In the genomic region with DNA sequence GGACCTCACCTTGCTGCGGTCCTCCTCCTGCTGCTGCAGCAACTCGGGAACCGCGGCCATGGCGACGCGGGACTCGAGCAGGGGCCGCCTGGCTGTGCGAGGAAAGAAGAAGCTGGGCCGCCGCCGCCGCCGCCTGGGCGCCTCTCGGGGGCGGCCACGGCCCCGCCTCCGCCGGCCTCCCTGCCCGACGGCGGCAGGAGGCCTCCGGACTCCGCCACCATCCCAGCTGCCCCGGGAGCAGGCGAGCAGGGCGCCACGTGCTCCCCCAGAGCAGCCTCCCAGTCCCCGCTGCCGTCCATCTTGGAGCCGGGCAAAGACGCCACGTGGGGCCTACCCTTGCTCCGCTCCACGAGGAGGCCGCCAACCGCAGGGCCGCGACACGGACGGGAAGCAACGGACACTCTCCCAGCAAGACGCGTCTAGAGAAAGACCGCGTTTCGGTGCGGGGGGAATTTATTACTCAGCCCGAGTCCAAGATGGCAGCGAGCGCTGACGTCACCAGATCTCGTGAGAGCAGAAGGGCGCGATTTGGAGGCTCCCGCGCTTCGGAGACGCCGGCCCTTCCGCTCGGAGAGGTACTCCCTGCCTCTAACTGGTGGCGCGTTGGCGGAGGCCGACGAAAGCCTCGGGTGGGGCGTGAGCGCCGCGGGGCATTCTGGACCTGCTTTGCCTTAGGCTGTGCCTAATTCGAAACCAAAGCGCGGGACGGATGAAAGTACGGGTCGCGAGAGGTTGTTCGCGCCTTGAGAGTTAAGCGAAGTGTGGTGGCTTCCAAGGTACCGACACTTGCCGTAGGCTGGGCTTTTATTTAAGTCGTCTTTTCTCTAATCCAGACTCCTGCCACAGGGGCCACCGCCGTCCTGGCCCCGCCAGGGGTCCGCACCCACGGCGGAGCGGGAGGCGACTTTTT, we compare ENCODE assay signal across 1 cellular context.
TF ChIP-seq lines count a peak whose summit lies in the region.

A gene with protein sequence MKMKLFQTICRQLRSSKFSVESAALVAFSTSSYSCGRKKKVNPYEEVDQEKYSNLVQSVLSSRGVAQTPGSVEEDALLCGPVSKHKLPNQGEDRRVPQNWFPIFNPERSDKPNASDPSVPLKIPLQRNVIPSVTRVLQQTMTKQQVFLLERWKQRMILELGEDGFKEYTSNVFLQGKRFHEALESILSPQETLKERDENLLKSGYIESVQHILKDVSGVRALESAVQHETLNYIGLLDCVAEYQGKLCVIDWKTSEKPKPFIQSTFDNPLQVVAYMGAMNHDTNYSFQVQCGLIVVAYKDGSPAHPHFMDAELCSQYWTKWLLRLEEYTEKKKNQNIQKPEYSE (plus strand): TSS at position 653 of the 910 bp plus-strand sequence. CDS start 842 bp downstream, outside the sequence.
A gene (minus strand): TSS at position 429 of the 910 bp plus-strand sequence. CDS start 369 bp downstream, at position 60.

TF ChIP-seq in HepG2, 621 proteins besides CTCF, POLR2A, EP300 and RAD21 (continued from another document and continues in another):
- TF ChIP-seq, protein P1, sequence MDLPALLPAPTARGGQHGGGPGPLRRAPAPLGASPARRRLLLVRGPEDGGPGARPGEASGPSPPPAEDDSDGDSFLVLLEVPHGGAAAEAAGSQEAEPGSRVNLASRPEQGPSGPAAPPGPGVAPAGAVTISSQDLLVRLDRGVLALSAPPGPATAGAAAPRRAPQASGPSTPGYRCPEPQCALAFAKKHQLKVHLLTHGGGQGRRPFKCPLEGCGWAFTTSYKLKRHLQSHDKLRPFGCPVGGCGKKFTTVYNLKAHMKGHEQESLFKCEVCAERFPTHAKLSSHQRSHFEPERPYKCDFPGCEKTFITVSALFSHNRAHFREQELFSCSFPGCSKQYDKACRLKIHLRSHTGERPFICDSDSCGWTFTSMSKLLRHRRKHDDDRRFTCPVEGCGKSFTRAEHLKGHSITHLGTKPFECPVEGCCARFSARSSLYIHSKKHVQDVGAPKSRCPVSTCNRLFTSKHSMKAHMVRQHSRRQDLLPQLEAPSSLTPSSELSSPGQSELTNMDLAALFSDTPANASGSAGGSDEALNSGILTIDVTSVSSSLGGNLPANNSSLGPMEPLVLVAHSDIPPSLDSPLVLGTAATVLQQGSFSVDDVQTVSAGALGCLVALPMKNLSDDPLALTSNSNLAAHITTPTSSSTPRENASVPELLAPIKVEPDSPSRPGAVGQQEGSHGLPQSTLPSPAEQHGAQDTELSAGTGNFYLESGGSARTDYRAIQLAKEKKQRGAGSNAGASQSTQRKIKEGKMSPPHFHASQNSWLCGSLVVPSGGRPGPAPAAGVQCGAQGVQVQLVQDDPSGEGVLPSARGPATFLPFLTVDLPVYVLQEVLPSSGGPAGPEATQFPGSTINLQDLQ (CRISPR knock-in tag; IDR thresholded peaks at IDR 0.05), result peak; percentile 94
- TF ChIP-seq RFXANK (CRISPR knock-in tag; IDR thresholded peaks at IDR 0.05), result no peak
- TF ChIP-seq CBFB (CRISPR knock-in tag; IDR thresholded peaks at IDR 0.05), result peak; percentile 98
- peak; percentile 99 for TF ChIP-seq POGZ (CRISPR knock-in tag; IDR thresholded peaks at IDR 0.05)
- TF ChIP-seq, protein P2, sequence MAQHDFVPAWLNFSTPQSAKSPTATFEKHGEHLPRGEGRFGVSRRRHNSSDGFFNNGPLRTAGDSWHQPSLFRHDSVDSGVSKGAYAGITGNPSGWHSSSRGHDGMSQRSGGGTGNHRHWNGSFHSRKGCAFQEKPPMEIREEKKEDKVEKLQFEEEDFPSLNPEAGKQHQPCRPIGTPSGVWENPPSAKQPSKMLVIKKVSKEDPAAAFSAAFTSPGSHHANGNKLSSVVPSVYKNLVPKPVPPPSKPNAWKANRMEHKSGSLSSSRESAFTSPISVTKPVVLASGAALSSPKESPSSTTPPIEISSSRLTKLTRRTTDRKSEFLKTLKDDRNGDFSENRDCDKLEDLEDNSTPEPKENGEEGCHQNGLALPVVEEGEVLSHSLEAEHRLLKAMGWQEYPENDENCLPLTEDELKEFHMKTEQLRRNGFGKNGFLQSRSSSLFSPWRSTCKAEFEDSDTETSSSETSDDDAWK (CRISPR knock-in tag; IDR thresholded peaks at IDR 0.05), result no peak
- TF ChIP-seq MED1 (CRISPR knock-in tag; IDR thresholded peaks at IDR 0.05), result peak; percentile 97
- peak; percentile 87; the same call in 1 of the 2 replicates for TF ChIP-seq ARHGAP35 (CRISPR knock-in tag; IDR thresholded peaks at IDR 0.05; ENCODE audit: borderline replicate concordance)
- TF ChIP-seq PITX1 (CRISPR knock-in tag; IDR thresholded peaks at IDR 0.05), result peak; percentile 91
- no peak; the same call in 1 of the 2 replicates for TF ChIP-seq HMGA1 (CRISPR knock-in tag; conservative IDR thresholded peaks at IDR 0.05)
- peak; percentile 85 for TF ChIP-seq ZIK1 (CRISPR knock-in tag; IDR thresholded peaks at IDR 0.05; ENCODE audit: borderline replicate concordance, low read depth)
- TF ChIP-seq TAF15 (IDR thresholded peaks at IDR 0.05; ENCODE audit: low read depth, low read length, poor library complexity, severe bottlenecking), result peak; percentile 97
- peak; percentile 97 for TF ChIP-seq KLF11 (CRISPR knock-in tag; IDR thresholded peaks at IDR 0.05)
- peak; percentile 87 for TF ChIP-seq EED (CRISPR knock-in tag; IDR thresholded peaks at IDR 0.05)
- TF ChIP-seq XBP1 (CRISPR knock-in tag; IDR thresholded peaks at IDR 0.05), result peak; percentile 88
- peak; percentile 99 for TF ChIP-seq YY1 (IDR thresholded peaks at IDR 0.05; ENCODE audit: insufficient read depth, insufficient replicate concordance, low read depth, low read length)
- peak; percentile 98 for TF ChIP-seq ZNF431 (CRISPR knock-in tag; IDR thresholded peaks at IDR 0.05; ENCODE audit: borderline replicate concordance, low read depth)
- TF ChIP-seq MYC (CRISPR knock-in tag; IDR thresholded peaks at IDR 0.05; ENCODE audit: borderline replicate concordance), result peak; percentile 100
- TF ChIP-seq TP53 (CRISPR knock-in tag; conservative IDR thresholded peaks at IDR 0.05), result peak; percentile 94
- TF ChIP-seq PLRG1 (conservative IDR thresholded peaks at IDR 0.05), result no peak
- peak; percentile 99 for TF ChIP-seq ZMAT3 (CRISPR knock-in tag; conservative IDR thresholded peaks at IDR 0.05)
- TF ChIP-seq, protein P3, sequence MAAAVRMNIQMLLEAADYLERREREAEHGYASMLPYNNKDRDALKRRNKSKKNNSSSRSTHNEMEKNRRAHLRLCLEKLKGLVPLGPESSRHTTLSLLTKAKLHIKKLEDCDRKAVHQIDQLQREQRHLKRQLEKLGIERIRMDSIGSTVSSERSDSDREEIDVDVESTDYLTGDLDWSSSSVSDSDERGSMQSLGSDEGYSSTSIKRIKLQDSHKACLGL (CRISPR knock-in tag; IDR thresholded peaks at IDR 0.05), result peak; percentile 99
- TF ChIP-seq ETV6 (CRISPR knock-in tag; conservative IDR thresholded peaks at IDR 0.05), result peak; percentile 43; the same call in 1 of the 2 replicates
- TF ChIP-seq, protein P4, sequence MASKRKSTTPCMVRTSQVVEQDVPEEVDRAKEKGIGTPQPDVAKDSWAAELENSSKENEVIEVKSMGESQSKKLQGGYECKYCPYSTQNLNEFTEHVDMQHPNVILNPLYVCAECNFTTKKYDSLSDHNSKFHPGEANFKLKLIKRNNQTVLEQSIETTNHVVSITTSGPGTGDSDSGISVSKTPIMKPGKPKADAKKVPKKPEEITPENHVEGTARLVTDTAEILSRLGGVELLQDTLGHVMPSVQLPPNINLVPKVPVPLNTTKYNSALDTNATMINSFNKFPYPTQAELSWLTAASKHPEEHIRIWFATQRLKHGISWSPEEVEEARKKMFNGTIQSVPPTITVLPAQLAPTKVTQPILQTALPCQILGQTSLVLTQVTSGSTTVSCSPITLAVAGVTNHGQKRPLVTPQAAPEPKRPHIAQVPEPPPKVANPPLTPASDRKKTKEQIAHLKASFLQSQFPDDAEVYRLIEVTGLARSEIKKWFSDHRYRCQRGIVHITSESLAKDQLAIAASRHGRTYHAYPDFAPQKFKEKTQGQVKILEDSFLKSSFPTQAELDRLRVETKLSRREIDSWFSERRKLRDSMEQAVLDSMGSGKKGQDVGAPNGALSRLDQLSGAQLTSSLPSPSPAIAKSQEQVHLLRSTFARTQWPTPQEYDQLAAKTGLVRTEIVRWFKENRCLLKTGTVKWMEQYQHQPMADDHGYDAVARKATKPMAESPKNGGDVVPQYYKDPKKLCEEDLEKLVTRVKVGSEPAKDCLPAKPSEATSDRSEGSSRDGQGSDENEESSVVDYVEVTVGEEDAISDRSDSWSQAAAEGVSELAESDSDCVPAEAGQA (IDR thresholded peaks at IDR 0.05; ENCODE audit: low read depth), result peak; percentile 99
- TF ChIP-seq, protein P4 (CRISPR knock-in tag; IDR thresholded peaks at IDR 0.05; ENCODE audit: borderline replicate concordance), result no peak; the same call in 1 of the 2 replicates
- TF ChIP-seq ETV5 (CRISPR knock-in tag; IDR thresholded peaks at IDR 0.05; ENCODE audit: borderline replicate concordance), result peak; percentile 97
- TF ChIP-seq ZSCAN31 (CRISPR knock-in tag; IDR thresholded peaks at IDR 0.05; ENCODE audit: low read depth), result peak; percentile 99
- TF ChIP-seq TCF12 (IDR thresholded peaks at IDR 0.05), result no peak
- peak; percentile 84; the same call in 1 of the 2 replicates for TF ChIP-seq TCF12 (CRISPR knock-in tag; IDR thresholded peaks at IDR 0.05)
- peak; percentile 99 for TF ChIP-seq ATF7 (IDR thresholded peaks at IDR 0.05)
- peak; percentile 95 for TF ChIP-seq ATF7 (CRISPR knock-in tag; IDR thresholded peaks at IDR 0.05)
- TF ChIP-seq SOX6 (IDR thresholded peaks at IDR 0.05), result no peak
- peak; percentile 85 for TF ChIP-seq SOX6 (CRISPR knock-in tag; IDR thresholded peaks at IDR 0.05)
- TF ChIP-seq ZNF432 (CRISPR knock-in tag; IDR thresholded peaks at IDR 0.05; ENCODE audit: borderline replicate concordance), result 0 out of 2 replicates have a peak, but pooled peaks have one; percentile 43
- TF ChIP-seq MAF1 (CRISPR knock-in tag; IDR thresholded peaks at IDR 0.05; ENCODE audit: borderline replicate concordance), result peak; percentile 88
- no peak for TF ChIP-seq TCF7L2 (IDR thresholded peaks at IDR 0.05; ENCODE audit: low read depth, low read length)
- TF ChIP-seq, protein P5, sequence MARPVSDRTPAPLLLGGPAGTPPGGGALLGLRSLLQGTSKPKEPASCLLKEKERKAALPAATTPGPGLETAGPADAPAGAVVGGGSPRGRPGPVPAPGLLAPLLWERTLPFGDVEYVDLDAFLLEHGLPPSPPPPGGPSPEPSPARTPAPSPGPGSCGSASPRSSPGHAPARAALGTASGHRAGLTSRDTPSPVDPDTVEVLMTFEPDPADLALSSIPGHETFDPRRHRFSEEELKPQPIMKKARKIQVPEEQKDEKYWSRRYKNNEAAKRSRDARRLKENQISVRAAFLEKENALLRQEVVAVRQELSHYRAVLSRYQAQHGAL (CRISPR knock-in tag; IDR thresholded peaks at IDR 0.05; ENCODE audit: not compliant biosample characterization), result peak; percentile 74
- peak; percentile 98 for TF ChIP-seq ATF1 (CRISPR knock-in tag; IDR thresholded peaks at IDR 0.05)
- TF ChIP-seq HNRNPK (IDR thresholded peaks at IDR 0.05; ENCODE audit: low read depth, low read length, poor library complexity, severe bottlenecking), result peak; percentile 60
- TF ChIP-seq POLR2AphosphoS2 (IDR thresholded peaks at IDR 0.05; ENCODE audit: low read depth, low read length), result peak; percentile 96
- peak; percentile 98 for TF ChIP-seq ZNF83 (CRISPR knock-in tag; IDR thresholded peaks at IDR 0.05; ENCODE audit: borderline replicate concordance)
- peak; percentile 98 for TF ChIP-seq HOXA7 (CRISPR knock-in tag; IDR thresholded peaks at IDR 0.05)
- TF ChIP-seq KDM2A (CRISPR knock-in tag; IDR thresholded peaks at IDR 0.05; ENCODE audit: borderline replicate concordance, low read depth), result peak; percentile 96
- no peak; the same call in 1 of the 2 replicates for TF ChIP-seq RELA (CRISPR knock-in tag; IDR thresholded peaks at IDR 0.05)
- TF ChIP-seq, protein P6, sequence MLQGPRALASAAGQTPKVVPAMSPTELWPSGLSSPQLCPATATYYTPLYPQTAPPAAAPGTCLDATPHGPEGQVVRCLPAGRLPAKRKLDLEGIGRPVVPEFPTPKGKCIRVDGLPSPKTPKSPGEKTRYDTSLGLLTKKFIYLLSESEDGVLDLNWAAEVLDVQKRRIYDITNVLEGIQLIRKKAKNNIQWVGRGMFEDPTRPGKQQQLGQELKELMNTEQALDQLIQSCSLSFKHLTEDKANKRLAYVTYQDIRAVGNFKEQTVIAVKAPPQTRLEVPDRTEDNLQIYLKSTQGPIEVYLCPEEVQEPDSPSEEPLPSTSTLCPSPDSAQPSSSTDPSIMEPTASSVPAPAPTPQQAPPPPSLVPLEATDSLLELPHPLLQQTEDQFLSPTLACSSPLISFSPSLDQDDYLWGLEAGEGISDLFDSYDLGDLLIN (CRISPR knock-in tag; IDR thresholded peaks at IDR 0.05; ENCODE audit: borderline replicate concordance), result peak; percentile 99; the same call in 1 of the 2 replicates
- peak; percentile 97 for TF ChIP-seq FOXM1 (CRISPR knock-in tag; IDR thresholded peaks at IDR 0.05)
